Comparison of ENCODE assay signal across 8 cellular contexts in genomic region chr3:48088749-48089466, GRCh38.
DNase-seq lines count a peak whose midpoint lies in the region; ATAC-seq and TF ChIP-seq lines count a peak whose summit lies in the region.

No MANE protein-coding gene starts in this region.

- no peaks in the 10 kb centered on the region for H3K9me2 ChIP-seq in OCI-LY7 (ENCODE audit: insufficient read depth, low read length)

- H3K9me3 ChIP-seq in IMR-90 (ENCODE audit: control insufficient read depth, insufficient read depth, low read length) (no peaks in the 10 kb centered on the region), OCI-LY7 (ENCODE audit: low read length) (no peaks in the 10 kb centered on the region)

- H3K18ac ChIP-seq in IMR-90 (ENCODE audit: low read depth, low read length), result peak overlapping the region; percentile 74

- peak; percentile 95 for TF ChIP-seq POLR2A in IMR-90 (IDR thresholded peaks at IDR 0.05; ENCODE audit: low read depth, low read length)

- no peak for TF ChIP-seq CTCF in IMR-90 (conservative IDR thresholded peaks at IDR 0.05; ENCODE audit: low read depth, low read length)
- no peak for TF ChIP-seq CTCF in OCI-LY7 (conservative IDR thresholded peaks at IDR 0.05; ENCODE audit: low read length)
- TF ChIP-seq CTCF in epithelial cell of proximal tubule (conservative IDR thresholded peaks at IDR 0.05; ENCODE audit: low read depth, low read length), result no peak

- ATAC-seq in GM21528 (IDR thresholded peaks at IDR 0.05; ENCODE audit: low FRiP score, unreplicated experiment), result peak; percentile 92
- ATAC-seq in IMR-90 (ENCODE audit: low read depth), result peak; percentile 96

- intact Hi-C loops in IMR-90 (cut with micrococcal nuclease), result loop anchor here (1.0 to 5.0 kb wide), 3 partner anchors 52 to 97 kb away; no protein-coding TSS in a partner anchor
- intact Hi-C loops in OCI-LY7 (cut with micrococcal nuclease; ENCODE audit: unreplicated experiment), result loop anchor here (1.0 to 10.0 kb wide), 3 partner anchors 63 to 576 kb away; partner anchors contain the start of genes ATRIP, CCDC51, ELP6 and TMA7

- H4K8ac ChIP-seq in IMR-90 (ENCODE audit: low read depth in 2 of 2, low read length in 2 of 2), result peak overlapping the region; percentile 44 to 97

- H2AFZ ChIP-seq in IMR-90 (replicated peaks; ENCODE audit: low read length, poor library complexity) (peak overlapping the region; percentile 100), OCI-LY7 (ENCODE audit: low read length) (peak overlapping the region; percentile 86)

- peak overlapping the region; percentile 92 for H3K27ac ChIP-seq in IMR-90 (ENCODE audit: insufficient read depth, low read length)
- H3K27ac ChIP-seq in OCI-LY7 (ENCODE audit: low read depth, low read length, poor library complexity, severe bottlenecking), result peak overlapping the region; percentile 81

- H3K4me2 ChIP-seq in IMR-90 (ENCODE audit: low read depth, low read length) (peak overlapping the region; percentile 56), OCI-LY7 (ENCODE audit: low read length) (peak overlapping the region; percentile 87)

- H3K4ac ChIP-seq in IMR-90 (ENCODE audit: low read depth, low read length), result peak overlapping the region; percentile 97

- H3K56ac ChIP-seq in IMR-90 (ENCODE audit: extremely low read depth, insufficient read depth, low read length), result peak overlapping the region; percentile 83

- H4K5ac ChIP-seq in IMR-90 (ENCODE audit: low read depth, low read length), result peak overlapping the region; percentile 72; the same call in 1 of the 2 replicates

- H3K4me3 ChIP-seq in IMR-90 (ENCODE audit: insufficient read depth, low read depth, low read length), result peak overlapping the region; percentile 84
- H3K4me3 ChIP-seq in OCI-LY7 (ENCODE audit: low read depth, low read length, poor library complexity, severe bottlenecking), result peak overlapping the region; percentile 83
- peak overlapping the region; percentile 97 for H3K4me3 ChIP-seq in epithelial cell of proximal tubule (ENCODE audit: low read depth, low read length)

- peak overlapping the region; percentile 97 for H3K14ac ChIP-seq in IMR-90 (replicated peaks; ENCODE audit: low read depth, low read length)

- no peaks in the 10 kb centered on the region for H3K27me3 ChIP-seq in IMR-90 (ENCODE audit: control insufficient read depth, insufficient read depth, low read length)

- 0% methylated on average over 2 of the region's 79 CpGs; no CpG with 5 or more reads in 1 of the 2 experiments for WGBS in IMR-90 (ENCODE audit: extremely low coverage in 2 of 2, insufficient read length in 1 of 2), 2 experiments

- H2BK20ac ChIP-seq in IMR-90 (ENCODE audit: low read depth, low read length), result no peak overlapping the region

- peak overlapping the region; percentile 95; the same call in 2 of the 3 replicates for H2BK15ac ChIP-seq in IMR-90 (ENCODE audit: low read depth, low read length)

- peak overlapping the region; percentile 77; the same call in 1 of the 2 replicates for H2AK5ac ChIP-seq in IMR-90 (ENCODE audit: low read depth, low read length)

- peak overlapping the region; percentile 99 for H2AK9ac ChIP-seq in IMR-90 (replicated peaks; ENCODE audit: low read depth, low read length, poor library complexity)

- peak overlapping the region; percentile 98 for H3K9ac ChIP-seq in IMR-90 (ENCODE audit: low read depth, low read length)

- BruUV-seq in IMR-90 (replicated peaks; lab: Mats Ljungman, UMichigan) (no TSS peak), OCI-LY7 (replicated peaks; lab: Mats Ljungman, UMichigan) (no TSS peak)

- H3K79me2 ChIP-seq in OCI-LY7 (ENCODE audit: insufficient read depth, low read depth, low read length), result peaks cover 23% of the 10 kb centered on the region; the same call in 1 of the 2 replicates

- H3K23ac ChIP-seq in IMR-90 (ENCODE audit: low read depth, low read length), result peak overlapping the region; percentile 95; the same call in 1 of the 2 replicates

- H3K4me1 ChIP-seq in IMR-90 (ENCODE audit: control insufficient read depth, insufficient read depth, low read length), result 0 out of 2 replicates have a peak, but pooled peaks cover 6% of the 10 kb centered on the region
- peaks cover 19% of the 10 kb centered on the region for H3K4me1 ChIP-seq in OCI-LY7 (ENCODE audit: insufficient read depth, low read length, poor library complexity, severe bottlenecking)

- H2BK5ac ChIP-seq in IMR-90 (ENCODE audit: low read depth, low read length, poor library complexity, severe bottlenecking), result peak overlapping the region; percentile 98

- H3K36me3 ChIP-seq in IMR-90 (ENCODE audit: control insufficient read depth, insufficient read depth, low read length) (peaks cover 4% of the 10 kb centered on the region; the same call in 1 of the 2 replicates), OCI-LY7 (ENCODE audit: insufficient read depth, low read length) (peaks cover 9% of the 10 kb centered on the region; the same call in 1 of the 2 replicates)

- peaks cover 42% of the 10 kb centered on the region for H4K20me1 ChIP-seq in IMR-90 (ENCODE audit: insufficient read depth, low read length)
- peaks cover 5% of the 10 kb centered on the region; the same call in 1 of the 2 replicates for H4K20me1 ChIP-seq in OCI-LY7 (ENCODE audit: insufficient read depth, low read length)

- in situ Hi-C loops in IMR-90 (cut with MboI; ENCODE audit: low sequenced_read_pairs), result no loop called here

- DNase-seq in DMS 273 treated with DMSO at 0.1 percent for 48 hours (lab: John Stamatoyannopoulos, UW), result peak; percentile 77
- peak; percentile 95 for DNase-seq in IMR-90
- DNase-seq in OCI-LY7 (ENCODE audit: low spot score), result peak; percentile 96
- peak; percentile 96 for DNase-seq in activated T-cell treated with anti-CD3 and anti-CD28 coated beads for 48 hours (ENCODE audit: low read depth)
- no peak for DNase-seq in epithelial cell of proximal tubule (ENCODE audit: low read depth)
- peak; percentile 96 for DNase-seq in mucosa of gallbladder (ENCODE audit: low spot score)
- DNase-seq in stimulated activated CD8-positive, alpha-beta memory T cell treated with anti-CD3 and anti-CD28 coated beads, Interleukin-4, amount 100 ng/mL, for 24 hours (ENCODE audit: low read depth), result peak; percentile 92

- dilution Hi-C loops in IMR-90 (cut with HindIII; ENCODE audit: low sequenced_read_pairs, unreplicated experiment), result no loop called here

- CTCF ChIA-PET in IMR-90 (lab: Yijun Ruan, JAX) (interaction anchor here (0.6 to 2.6 kb wide), 6 partner anchors 60 to 231 kb away, joined by 3 to 9 read pairs (median 5); no protein-coding TSS in a partner anchor), OCI-LY7 (lab: Charles Lee; ENCODE audit: unreplicated experiment) (no interaction called here)

- peak; percentile 12; the same call in 1 of the 2 replicates for TF ChIP-seq RAD21 in IMR-90 (IDR thresholded peaks at IDR 0.05; ENCODE audit: low read length)

- POLR2A ChIA-PET in IMR-90 (lab: Charles Lee; ENCODE audit: unreplicated experiment), result interaction anchor here (0.6 to 1.0 kb wide), 4 partner anchors 91 to 1613 kb away, joined by 3 to 8 read pairs (median 4); no protein-coding TSS in a partner anchor
- POLR2A ChIA-PET in OCI-LY7 (lab: Charles Lee), result interaction anchor here (0.6 to 2.1 kb wide), 4 partner anchors 11 to 277 kb away, joined by 3 to 7 read pairs (median 4); no protein-coding TSS in a partner anchor

- H4K91ac ChIP-seq in IMR-90 (ENCODE audit: insufficient read depth, low read depth, low read length), result peak overlapping the region; percentile 98

- peak overlapping the region; percentile 96 for H2BK120ac ChIP-seq in IMR-90 (ENCODE audit: low read depth, low read length)

- peaks cover 0 to 37% of the 10 kb centered on the region in 2 experiments; a peak in 3 of 4 replicates for H3K79me1 ChIP-seq in IMR-90 (ENCODE audit: low read depth in 1 of 2, low read length in 2 of 2)

- H3K9me1 ChIP-seq in IMR-90 (ENCODE audit: insufficient read depth, low read length), result peaks cover 2% of the 10 kb centered on the region; the same call in 1 of the 2 replicates

TF ChIP-seq in IMR-90, 13 proteins besides CTCF, POLR2A, EP300 and RAD21:
- peak; percentile 83 for TF ChIP-seq MXI1 (IDR thresholded peaks at IDR 0.05; ENCODE audit: borderline replicate concordance, low read depth, low read length)
- TF ChIP-seq CEBPB (IDR thresholded peaks at IDR 0.05; ENCODE audit: low read depth, low read length), result peak; percentile 71
- no peak for TF ChIP-seq SMC3 (IDR thresholded peaks at IDR 0.05; ENCODE audit: low read depth, low read length)
- peak; percentile 16 for TF ChIP-seq RCOR1 (IDR thresholded peaks at IDR 0.05; ENCODE audit: insufficient replicate concordance, low read length)
- peak; percentile 48; the same call in 1 of the 2 replicates for TF ChIP-seq MAZ (IDR thresholded peaks at IDR 0.05; ENCODE audit: borderline replicate concordance, low read depth, low read length)
